In the genomic region with DNA sequence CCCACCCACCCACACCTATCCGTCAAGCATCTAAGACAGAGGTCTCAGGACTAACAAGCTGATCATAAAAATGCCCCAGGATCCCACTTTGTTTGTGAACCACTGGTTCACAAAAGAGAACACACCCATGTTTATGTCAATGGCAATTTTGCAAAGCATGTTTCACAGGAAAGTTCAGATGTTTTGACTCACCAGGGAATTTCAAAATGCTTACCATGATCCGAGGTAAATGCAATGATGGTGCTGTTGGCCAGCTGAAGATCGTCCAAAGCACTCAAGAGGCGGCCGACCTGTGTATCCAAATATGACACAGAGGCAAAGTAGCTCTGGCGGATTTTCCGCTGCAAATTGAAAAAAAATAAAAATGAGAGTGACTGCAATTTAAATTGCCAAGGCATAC, we compare ENCODE assay signal across 28 cellular contexts. TPM values are rescaled to one million over a fixed set of nuclear protein-coding genes. Genes with fewer than 3 reads are reported as not detected.
"Had no signal": no experiment of that assay in that cellular context is flagged by ENCODE, and none has a peak within 500 bp of the region (broad histone marks: within the 10 kb centered on the region; RNA-seq: fewer than 3 reads in every experiment).

No MANE protein-coding gene starts in this region.

- H3K9me3 ChIP-seq: colonic mucosa, esophagus squamous epithelium, mucosa of descending colon, tibial nerve, uterus had no signal

- H3K27ac Mint-ChIP-seq: activated B cell treated with CpG ODN at 0.5 μM for 24 hours; activated CD4-positive, alpha-beta T cell treated with anti-CD3 and anti-CD28 coated beads for 36 hours; activated naive CD4-positive, alpha-beta T cell treated with anti-CD3 and anti-CD28 coated beads for 36 hours had no signal

- H3K36me3 ChIP-seq: colonic mucosa, uterus had no signal

- ATAC-seq: activated CD4-positive, alpha-beta T cell treated with anti-CD3 and anti-CD28 coated beads for 36 hours; effector memory CD8-positive, alpha-beta T cell; mucosa of descending colon; sciatic nerve; stimulated activated effector memory CD8-positive, alpha-beta T cell treated with anti-CD3 and anti-CD28 coated beads, Interleukin-12 subunit alpha, Interleukin-12 subunit beta, amount 100 ng/mL, for 72 hours; stimulated activated naive CD8-positive, alpha-beta T cell treated with anti-CD3 and anti-CD28 coated beads, Interleukin-15, amount 100 ng/mL, for 72 hours had no signal

- H3K4me3 Mint-ChIP-seq: activated B cell treated with CpG ODN at 0.5 μM for 24 hours; activated CD4-positive, alpha-beta T cell treated with anti-CD3 and anti-CD28 coated beads for 36 hours; activated naive CD4-positive, alpha-beta T cell treated with anti-CD3 and anti-CD28 coated beads for 36 hours; brain; memory B cell; neural crest cell; stimulated activated effector memory CD8-positive, alpha-beta T cell treated with anti-CD3 and anti-CD28 coated beads, Interleukin-12 subunit alpha, Interleukin-12 subunit beta, amount 100 ng/mL, for 72 hours; stimulated activated naive CD8-positive, alpha-beta T cell treated with anti-CD3 and anti-CD28 coated beads, Interleukin-15, amount 100 ng/mL, for 72 hours had no signal

- H3K27me3 ChIP-seq: colonic mucosa, esophagus squamous epithelium, tibial nerve, uterus had no signal

- H3K4me3 ChIP-seq: colonic mucosa, dorsolateral prefrontal cortex, esophagus squamous epithelium, mucosa of descending colon, tibial nerve, uterus had no signal

- H3K4me1 Mint-ChIP-seq: activated B cell treated with CpG ODN at 0.5 μM for 24 hours; brain; memory B cell; neural crest cell; stimulated activated naive CD8-positive, alpha-beta T cell treated with anti-CD3 and anti-CD28 coated beads, Interleukin-15, amount 100 ng/mL, for 72 hours had no signal

- H3K27ac ChIP-seq: colonic mucosa, dorsolateral prefrontal cortex, tibial nerve, uterus had no signal

- H3K27me3 Mint-ChIP-seq: activated B cell treated with CpG ODN at 0.5 μM for 24 hours; activated CD4-positive, alpha-beta T cell treated with anti-CD3 and anti-CD28 coated beads for 36 hours; brain; effector memory CD8-positive, alpha-beta T cell; memory B cell; stimulated activated naive CD8-positive, alpha-beta T cell treated with anti-CD3 and anti-CD28 coated beads, Interleukin-15, amount 100 ng/mL, for 72 hours had no signal

- DNase-seq: activated B cell treated with CpG ODN at 0.5 μM for 24 hours; activated CD4-positive, alpha-beta T cell treated with anti-CD3 and anti-CD28 coated beads for 36 hours; activated CD4-positive, alpha-beta T cell treated with anti-CD3 and anti-CD28 coated beads, Interleukin-2, amount 50 U/mL, for 4 hours; activated naive CD4-positive, alpha-beta T cell treated with anti-CD3 and anti-CD28 coated beads for 36 hours; activated T-cell treated with anti-CD3 and anti-CD28 coated beads, Interleukin-2, amount 50 U/mL, for 48 hours; central memory CD4-positive, alpha-beta T cell; colonic mucosa; dorsolateral prefrontal cortex; effector memory CD8-positive, alpha-beta T cell; esophagus squamous epithelium; hypothalamus; mucosa of descending colon; occipital lobe; small intestine; stimulated activated CD4-positive, alpha-beta T cell treated with anti-CD3 and anti-CD28 coated beads, Interleukin-2, amount 100 ng/mL, for 24 hours; stimulated activated naive CD8-positive, alpha-beta T cell treated with anti-CD3 and anti-CD28 coated beads, Interleukin-15, amount 100 ng/mL, for 72 hours; T1000; uterus had no signal

- H3K4me1 ChIP-seq: colonic mucosa, tibial nerve, uterus had no signal

RNA-seq across cellular contexts. Expression of gene HSFX3, which starts 59.6 kb away (rescaled TPM):
- total RNA-seq: activated B cell treated with CpG ODN at 0.5 μM for 24 hours; activated CD4-positive, alpha-beta T cell treated with anti-CD3 and anti-CD28 coated beads for 36 hours; activated naive CD4-positive, alpha-beta T cell treated with anti-CD3 and anti-CD28 coated beads for 36 hours; colonic mucosa; endothelial cell of umbilical vein; esophagus squamous epithelium; frontal cortex; lower leg skin; mucosa of descending colon; neural crest cell; occipital lobe; sciatic nerve; T-helper 1 cell treated with Interleukin-12 subunit alpha and Interleukin-12 subunit beta and Interleukin-4 antibody, amounts not matched to agents 30 ng/mL and 1 ng/mL, for 36 hours; tibial nerve; uterus had no signal
- polyA plus RNA-seq: endothelial cell of umbilical vein, small intestine had no signal
